In the genomic region with DNA sequence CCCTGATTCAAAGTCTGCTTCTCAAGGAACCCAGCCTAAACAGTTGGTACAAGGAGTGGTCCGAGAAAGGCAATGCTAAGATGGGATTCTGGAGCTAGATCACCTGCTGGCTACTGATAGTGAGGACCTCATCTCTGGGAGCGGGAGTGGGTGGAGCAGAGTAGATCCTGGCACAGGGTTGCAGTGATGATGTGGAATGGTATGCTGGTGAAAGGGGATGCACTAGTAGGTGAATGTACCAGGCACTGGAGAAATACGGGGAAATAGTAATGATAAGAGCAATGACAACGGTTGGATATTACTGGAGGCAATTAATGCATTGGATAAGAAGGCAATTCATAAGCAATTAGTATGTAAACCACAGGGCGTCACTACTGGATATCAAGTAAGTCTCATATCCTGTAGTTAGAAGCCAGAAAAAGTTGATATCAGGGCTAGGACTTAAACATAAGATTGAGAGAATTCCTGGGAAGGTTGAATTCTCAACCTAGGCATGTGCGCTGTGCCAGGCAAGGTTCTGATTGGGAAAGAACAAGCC, we compare ENCODE assay signal across 7 cellular contexts.
"Had no signal": no experiment of that assay in that cellular context is flagged by ENCODE, and none has a peak within 500 bp of the region (broad histone marks: within the 10 kb centered on the region; RNA-seq: fewer than 3 reads in every experiment).

No MANE protein-coding gene starts in this region.

- H3K4me2 ChIP-seq: GM23338 had no signal

- FAIRE-seq: H1, H54, HTR-8/SVneo had no signal

- H3K4me3 ChIP-seq: GM23338 had no signal

- DNase-seq: H9, HCEC 1CT, IMR-90 had no signal

- H2AFZ ChIP-seq: GM23338 had no signal

- ATAC-seq: GM23338 had no signal
